3 cellular contexts compared by ENCODE assay signal in genomic region chr10:101126684-101127628, GRCh38.
TF ChIP-seq lines count a peak whose summit lies in the region.

No MANE protein-coding gene starts in this region.

TF ChIP-seq in GM23338, 12 proteins besides CTCF, POLR2A, EP300 and RAD21:
- peak; percentile 68 for TF ChIP-seq EZH2 (IDR thresholded peaks at IDR 0.05; ENCODE audit: low read depth, unreplicated experiment)
- no peak for TF ChIP-seq JUNB (IDR thresholded peaks at IDR 0.05; ENCODE audit: unreplicated experiment)

TF ChIP-seq in K562, 482 proteins besides CTCF, POLR2A, EP300 and RAD21:
- peak; percentile 52 for TF ChIP-seq RBM25 (IDR thresholded peaks at IDR 0.05; ENCODE audit: low read depth, low read length, severe bottlenecking)
- no peak for TF ChIP-seq NELFE (IDR thresholded peaks at IDR 0.05; ENCODE audit: insufficient read depth, insufficient read length)

TF ChIP-seq in endothelial cell of umbilical vein, 7 proteins besides CTCF, POLR2A, EP300 and RAD21:
- peak; percentile 55 for TF ChIP-seq EZH2 (IDR thresholded peaks at IDR 0.05; ENCODE audit: borderline replicate concordance, low read depth, low read length, severe bottlenecking)
- no peak for TF ChIP-seq POLR2AphosphoS5 (IDR thresholded peaks at IDR 0.05; ENCODE audit: insufficient read depth, low read depth, low read length)
- TF ChIP-seq FOS (IDR thresholded peaks at IDR 0.05; ENCODE audit: borderline replicate concordance, insufficient read depth, low read length): no peak
